ENCODE assay signal across 19 cellular contexts in the genomic region with DNA sequence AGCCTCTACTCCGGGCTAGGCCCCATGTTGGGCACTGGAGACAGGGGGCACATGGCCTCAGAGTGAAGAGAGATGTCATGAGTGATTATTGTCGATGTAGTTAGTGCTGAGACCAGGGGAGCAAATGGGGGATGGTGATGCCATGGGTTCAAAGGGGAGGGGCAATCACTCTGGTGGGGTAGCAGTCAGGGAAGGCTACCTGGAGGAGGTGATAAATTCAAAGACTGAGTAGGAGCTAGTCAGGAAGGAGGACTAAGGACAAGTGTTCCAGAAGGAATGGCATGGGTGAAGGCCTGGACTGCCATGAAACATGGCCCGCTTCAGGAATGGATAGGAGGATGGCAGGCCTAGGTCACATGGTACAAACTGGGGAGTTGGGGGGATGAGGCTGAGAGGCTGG. TPM values are rescaled to one million over a fixed set of nuclear protein-coding genes. Genes with fewer than 3 reads are reported as not detected.
DNase-seq lines count a peak whose midpoint lies in the region; ATAC-seq, FAIRE-seq and TF ChIP-seq lines count a peak whose summit lies in the region.
"Had no signal": no experiment of that assay in that cellular context is flagged by ENCODE, and none has a peak within 500 bp of the region (broad histone marks: within the 10 kb centered on the region; RNA-seq: fewer than 3 reads in every experiment).

No MANE protein-coding gene starts in this region.

- WGBS in HepG2 (ENCODE audit: low lambda C conversion rate): 96% methylated on average over 3 of the region's 3 CpGs
- WGBS in right lobe of liver (ENCODE audit: insufficient coverage, low coverage, low lambda C conversion rate, missing lambda C conversion rate): 100% methylated on average over 3 of the region's 3 CpGs

- TF ChIP-seq EP300 in HepG2 (IDR thresholded peaks at IDR 0.05; ENCODE audit: low read depth in 2 of 2, low read length in 2 of 2) (no peak), HepG2 (CRISPR knock-in tag; IDR thresholded peaks at IDR 0.05; ENCODE audit: borderline replicate concordance) (no peak)

- no peak overlapping the region; the same call in 1 of the 2 replicates for H3K9ac ChIP-seq in HepG2 (ENCODE audit: insufficient read depth, low read depth, low read length)
- no peak overlapping the region for H3K9ac ChIP-seq in astrocyte (ENCODE audit: low read length)
- H3K9ac ChIP-seq: BLaER1, GM23248 had no signal

- peaks cover 78% of the 10 kb centered on the region for H3K4me1 ChIP-seq in HepG2 (ENCODE audit: insufficient read depth, low read length)
- H3K4me1 ChIP-seq in right lobe of liver: peaks cover 0 to 5% (median 0%) of the 10 kb centered on the region in 4 donors
- peaks cover 23% of the 10 kb centered on the region for H3K4me1 ChIP-seq in astrocyte (ENCODE audit: insufficient read depth, low read length)

- no peak for TF ChIP-seq RAD21 in HepG2 (CRISPR knock-in tag; IDR thresholded peaks at IDR 0.05)

- H3K27me3 Mint-ChIP-seq in activated CD4-positive, alpha-beta T cell treated with anti-CD3 and anti-CD28 coated beads for 36 hours: no peaks in the 10 kb centered on the region
- H3K27me3 Mint-ChIP-seq in astrocyte (ENCODE audit: low read depth, unreplicated experiment): peaks cover 12% of the 10 kb centered on the region

- no peaks in the 10 kb centered on the region for H3K36me3 Mint-ChIP-seq in activated CD4-positive, alpha-beta T cell treated with anti-CD3 and anti-CD28 coated beads for 36 hours (ENCODE audit: low read depth)
- no peaks in the 10 kb centered on the region for H3K36me3 Mint-ChIP-seq in astrocyte (ENCODE audit: low read depth, unreplicated experiment)
- no peaks in the 10 kb centered on the region for H3K36me3 Mint-ChIP-seq in stimulated activated effector memory CD8-positive, alpha-beta T cell treated with anti-CD3 and anti-CD28 coated beads, Interleukin-12 subunit alpha, Interleukin-12 subunit beta, amount 100 ng/mL, for 72 hours

- no peak for ATAC-seq in activated CD4-positive, alpha-beta T cell treated with anti-CD3 and anti-CD28 coated beads for 36 hours
- ATAC-seq in HepG2 (no peak), right lobe of liver (no peak)
- ATAC-seq in stimulated activated effector memory CD8-positive, alpha-beta T cell treated with anti-CD3 and anti-CD28 coated beads, Interleukin-12 subunit alpha, Interleukin-12 subunit beta, amount 100 ng/mL, for 72 hours: no peak
- ATAC-seq: HCT116, PC-3 had no signal

- H3K9me3 Mint-ChIP-seq in activated CD4-positive, alpha-beta T cell treated with anti-CD3 and anti-CD28 coated beads for 36 hours (ENCODE audit: low read depth): no peaks in the 10 kb centered on the region
- H3K9me3 Mint-ChIP-seq in astrocyte (ENCODE audit: unreplicated experiment): peaks cover 5% of the 10 kb centered on the region
- H3K9me3 Mint-ChIP-seq in stimulated activated effector memory CD8-positive, alpha-beta T cell treated with anti-CD3 and anti-CD28 coated beads, Interleukin-12 subunit alpha, Interleukin-12 subunit beta, amount 100 ng/mL, for 72 hours: no peaks in the 10 kb centered on the region

- no peaks in the 10 kb centered on the region for H4K20me1 ChIP-seq in HepG2 (ENCODE audit: insufficient read depth, low read length)
- H4K20me1 ChIP-seq in astrocyte (ENCODE audit: insufficient read depth, low read length): no peaks in the 10 kb centered on the region
- H4K20me1 ChIP-seq: BLaER1 had no signal

- H3K9me3 ChIP-seq in HepG2 (ENCODE audit: low read length): no peaks in the 10 kb centered on the region
- H3K9me3 ChIP-seq in right lobe of liver: no peaks in the 10 kb centered on the region
- H3K9me3 ChIP-seq in astrocyte (ENCODE audit: insufficient read depth, low read depth, low read length): peaks cover 2% of the 10 kb centered on the region
- H3K9me3 ChIP-seq: BLaER1 had no signal

- no peak for DNase-seq in activated CD4-positive, alpha-beta T cell treated with anti-CD3 and anti-CD28 coated beads for 36 hours
- DNase-seq in activated CD4-positive, alpha-beta T cell treated with anti-CD3 and anti-CD28 coated beads, Interleukin-2, amount 50 U/mL, for 4 hours: no peak
- DNase-seq in HepG2 (ENCODE audit: low spot score) (no peak), right lobe of liver (no peak), astrocyte (ENCODE audit: low read depth) (no peak), urothelium cell line (ENCODE audit: low spot score) (no peak), GM13977 (ENCODE audit: low spot score) (no peak)
- DNase-seq in stimulated activated effector memory CD8-positive, alpha-beta T cell treated with anti-CD3 and anti-CD28 coated beads, Interleukin-12 subunit alpha, Interleukin-12 subunit beta, amount 100 ng/mL, for 72 hours (ENCODE audit: low spot score in 2 of 2): no peak
- DNase-seq: DMS 273 treated with DMSO at 0.1 percent for 48 hours, GDM1, GM23248, NCI-H1417 treated with DMSO at 0.1 percent for 48 hours, NCI-H2029 treated with DMSO at 0.1 percent for 48 hours, NCI-H2171 treated with DMSO at 0.1 percent for 48 hours, NCI-H748 treated with DMSO at 0.1 percent for 48 hours, PC-3 had no signal

- intact Hi-C loops in activated CD4-positive, alpha-beta T cell treated with anti-CD3 and anti-CD28 coated beads for 36 hours (cut with DNase I, micrococcal nuclease): no loop called here
- intact Hi-C loops in HepG2 (cut with micrococcal nuclease; ENCODE audit: unreplicated experiment) (no loop called here), right lobe of liver (cut with DNase I) (no loop called here)

- TF ChIP-seq POLR2A in HepG2 (IDR thresholded peaks at IDR 0.05; ENCODE audit: insufficient read depth in 1 of 2, low read depth in 2 of 2, low read length in 2 of 2) (no peak), right lobe of liver (IDR thresholded peaks at IDR 0.05) (no peak)

- H3K4me1 Mint-ChIP-seq in activated CD4-positive, alpha-beta T cell treated with anti-CD3 and anti-CD28 coated beads for 36 hours: peaks cover 38% of the 10 kb centered on the region
- peaks cover 8% of the 10 kb centered on the region for H3K4me1 Mint-ChIP-seq in astrocyte (ENCODE audit: low read depth, unreplicated experiment)
- H3K4me1 Mint-ChIP-seq in stimulated activated effector memory CD8-positive, alpha-beta T cell treated with anti-CD3 and anti-CD28 coated beads, Interleukin-12 subunit alpha, Interleukin-12 subunit beta, amount 100 ng/mL, for 72 hours: peaks cover 53% of the 10 kb centered on the region

- TF ChIP-seq CTCF in HepG2 (CRISPR knock-in tag; IDR thresholded peaks at IDR 0.05) (no peak), right lobe of liver (IDR thresholded peaks at IDR 0.05) (no peak), astrocyte (IDR thresholded peaks at IDR 0.05; ENCODE audit: insufficient read depth, low read depth, low read length) (no peak), GM13977 (IDR thresholded peaks at IDR 0.05; ENCODE audit: extremely low read depth, insufficient read depth, missing control alignments) (no peak)

- H3K27ac Mint-ChIP-seq in activated CD4-positive, alpha-beta T cell treated with anti-CD3 and anti-CD28 coated beads for 36 hours: peak overlapping the region; percentile 35
- H3K27ac Mint-ChIP-seq in astrocyte (ENCODE audit: unreplicated experiment): peak overlapping the region; percentile 34
- H3K27ac Mint-ChIP-seq in stimulated activated effector memory CD8-positive, alpha-beta T cell treated with anti-CD3 and anti-CD28 coated beads, Interleukin-12 subunit alpha, Interleukin-12 subunit beta, amount 100 ng/mL, for 72 hours: peak overlapping the region; percentile 26

- H2AFZ ChIP-seq in HepG2 (ENCODE audit: low read length) (no peak overlapping the region), astrocyte (ENCODE audit: low read depth, low read length) (no peak overlapping the region)
- H2AFZ ChIP-seq: GM23248 had no signal

- POLR2A ChIA-PET in activated CD4-positive, alpha-beta T cell treated with anti-CD3 and anti-CD28 coated beads for 36 hours (lab: Charles Lee): no interaction called here
- POLR2A ChIA-PET in HepG2 (lab: Yijun Ruan, JAX): interaction anchor here (0.5 to 2.9 kb wide), 9 partner anchors 9 to 137 kb away, joined by 3 to 61 read pairs (median 12); no protein-coding TSS in a partner anchor

- in situ Hi-C loops in HepG2 (cut with HindIII; ENCODE audit: extremely low pct_ligation_motif_present, low pct_unique_long_range_greater_than_20kb) (no loop called here), GM13977 (cut with MboI; ENCODE audit: low pct_unique_long_range_greater_than_20kb, low sequenced_read_pairs, unreplicated experiment) (no loop called here)

- BruUV-seq in HepG2 (replicated peaks; lab: Mats Ljungman, UMichigan): no TSS peak

- no peak for FAIRE-seq in HepG2 (lab: Jason Lieb, UNC)
- FAIRE-seq in astrocyte (lab: Jason Lieb, UNC): no peak
- no peak for FAIRE-seq in urothelium cell line (lab: Jason Lieb, UNC)

- H3K36me3 ChIP-seq in HepG2 (replicated peaks in 1 of 2; ENCODE audit: control insufficient read depth in 1 of 2, insufficient read depth in 2 of 2, low read length in 2 of 2) (no peaks in the 10 kb centered on the region), right lobe of liver (no peaks in the 10 kb centered on the region), astrocyte (ENCODE audit: insufficient read depth, low read length) (no peaks in the 10 kb centered on the region)
- H3K36me3 ChIP-seq: BLaER1 had no signal

- no peaks in the 10 kb centered on the region for H3K27me3 ChIP-seq in HepG2 (ENCODE audit: control insufficient read depth in 1 of 2, insufficient read depth in 2 of 2, low read length in 2 of 2)
- H3K27me3 ChIP-seq in right lobe of liver: no peaks in the 10 kb centered on the region
- H3K27me3 ChIP-seq in astrocyte (ENCODE audit: insufficient read depth, low read length): no peaks in the 10 kb centered on the region
- H3K27me3 ChIP-seq: BLaER1 had no signal

- H3K4me3 ChIP-seq in HepG2 (replicated peaks in 1 of 3; ENCODE audit: insufficient read depth in 1 of 3, low read depth in 2 of 3, low read length in 3 of 3) (no peak overlapping the region), right lobe of liver (no peak overlapping the region), astrocyte (ENCODE audit: insufficient read depth, low read depth, low read length) (no peak overlapping the region)
- H3K4me3 ChIP-seq: BLaER1, GM23248 had no signal

- H3K27ac ChIP-seq in HepG2 (ENCODE audit: extremely low read length, insufficient read depth, low read length): no peak overlapping the region
- H3K27ac ChIP-seq in right lobe of liver: no peak overlapping the region
- no peak overlapping the region for H3K27ac ChIP-seq in astrocyte (ENCODE audit: low read depth, low read length)
- H3K27ac ChIP-seq: BLaER1, GM23248 had no signal

- no peak overlapping the region for H3K4me3 Mint-ChIP-seq in activated CD4-positive, alpha-beta T cell treated with anti-CD3 and anti-CD28 coated beads for 36 hours
- no peak overlapping the region for H3K4me3 Mint-ChIP-seq in astrocyte (ENCODE audit: unreplicated experiment)
- no peak overlapping the region for H3K4me3 Mint-ChIP-seq in stimulated activated effector memory CD8-positive, alpha-beta T cell treated with anti-CD3 and anti-CD28 coated beads, Interleukin-12 subunit alpha, Interleukin-12 subunit beta, amount 100 ng/mL, for 72 hours

- peak overlapping the region; percentile 67; the same call in 1 of the 2 replicates for H3K4me2 ChIP-seq in HepG2 (ENCODE audit: low read depth, low read length)
- H3K4me2 ChIP-seq in astrocyte (ENCODE audit: low read length): no peak overlapping the region

- CTCF ChIA-PET in activated CD4-positive, alpha-beta T cell treated with anti-CD3 and anti-CD28 coated beads for 36 hours (lab: Charles Lee): interaction anchor here (0.7 kb wide), 1 partner anchor 9 kb away, joined by 3 read pairs; no protein-coding TSS in a partner anchor
- CTCF ChIA-PET in HepG2 (lab: Yijun Ruan, JAX; ENCODE audit: low intra/inter-chr PET ratio, low total read pairs): no interaction called here

- H3K79me2 ChIP-seq in HepG2 (ENCODE audit: insufficient read depth, low read length): peaks cover 9% of the 10 kb centered on the region
- no peaks in the 10 kb centered on the region for H3K79me2 ChIP-seq in astrocyte (ENCODE audit: insufficient read depth, low read length)

RNA-seq across cellular contexts. Expression of a gene that starts 41.6 kb away (rescaled TPM):
- total RNA-seq in activated CD4-positive, alpha-beta T cell treated with anti-CD3 and anti-CD28 coated beads for 36 hours: not detected
- total RNA-seq in HepG2 (2016; rRNA removed; fragmentation: Illumina TruSeq; extraction: Trizol) (not detected in 2 replicates), right lobe of liver (not detected), astrocyte (0.41 TPM in 1 of 2 replicates, not detected in the other)
- total RNA-seq in HepG2 (2016; cell fraction: cytosol; rRNA removed; fragmentation: Illumina TruSeq; extraction: Trizol; ENCODE audit: low read depth): not detected in 2 replicates
- total RNA-seq in HepG2 (2016; cell fraction: insoluble cytoplasmic fraction; rRNA removed; fragmentation: Illumina TruSeq; extraction: Trizol): not detected in 2 replicates
- total RNA-seq in HepG2 (2016; cell fraction: membrane; rRNA removed; fragmentation: Illumina TruSeq; extraction: Trizol): not detected in 2 replicates
- total RNA-seq in HepG2 (2016; cell fraction: nucleus; rRNA removed; fragmentation: Illumina TruSeq; extraction: Trizol): not detected in 2 replicates
- polyA plus RNA-seq in HepG2 (2011; rRNA removed): not detected in 2 replicates
- not detected in 2 replicates for polyA plus RNA-seq in HepG2 (2011; cell fraction: cytosol; rRNA removed)
- polyA plus RNA-seq in HepG2 (2011; cell fraction: nucleus; rRNA removed): 0.10 TPM in 1 of 2 replicates, not detected in the other
- not detected in 2 replicates for polyA plus RNA-seq in HepG2 (2012)
- polyA plus RNA-seq in HepG2 (2016; cell fraction: cytosol; fragmentation: Illumina TruSeq; extraction: Trizol; ENCODE audit: low read depth): not detected in 2 replicates
- polyA plus RNA-seq in HepG2 (2016; cell fraction: insoluble cytoplasmic fraction; fragmentation: Illumina TruSeq; extraction: Trizol; ENCODE audit: low read depth): not detected in 2 replicates
- polyA plus RNA-seq in HepG2 (2016; cell fraction: membrane; fragmentation: Illumina TruSeq; extraction: Trizol; ENCODE audit: low read depth): not detected in 2 replicates
- polyA plus RNA-seq in HepG2 (2016; cell fraction: nucleus; fragmentation: Illumina TruSeq; extraction: Trizol; ENCODE audit: insufficient read depth, low read depth): not detected in 2 replicates
- polyA minus RNA-seq in HepG2 (2011; rRNA and poly(A)+ RNA removed; ENCODE audit: low replicate concordance): not detected in 2 replicates
- polyA minus RNA-seq in HepG2 (2011; cell fraction: cytosol; rRNA and poly(A)+ RNA removed): not detected in 2 replicates
- polyA minus RNA-seq in HepG2 (2011; cell fraction: nucleus; rRNA and poly(A)+ RNA removed): not detected in 2 replicates
- total RNA-seq: A172, PC-3 had no signal

RNA-seq across cellular contexts. Expression of a gene that starts 46.7 kb away (rescaled TPM):
- total RNA-seq in activated CD4-positive, alpha-beta T cell treated with anti-CD3 and anti-CD28 coated beads for 36 hours: 10 to 100 TPM; 50.1 to 69.2 TPM
- total RNA-seq in HepG2 (2016; rRNA removed; fragmentation: Illumina TruSeq; extraction: Trizol): 51.0 and 53.8 TPM in 2 replicates
- 18.8 and 21.6 TPM in 2 replicates for total RNA-seq in HepG2 (2016; cell fraction: cytosol; rRNA removed; fragmentation: Illumina TruSeq; extraction: Trizol; ENCODE audit: low read depth)
- total RNA-seq in HepG2 (2016; cell fraction: insoluble cytoplasmic fraction; rRNA removed; fragmentation: Illumina TruSeq; extraction: Trizol): 51.4 and 52.7 TPM in 2 replicates
- 27.5 and 28.2 TPM in 2 replicates for total RNA-seq in HepG2 (2016; cell fraction: membrane; rRNA removed; fragmentation: Illumina TruSeq; extraction: Trizol)
- 24.5 and 26.0 TPM in 2 replicates for total RNA-seq in HepG2 (2016; cell fraction: nucleus; rRNA removed; fragmentation: Illumina TruSeq; extraction: Trizol)
- polyA plus RNA-seq in HepG2 (2011; rRNA removed): 49.1 and 52.7 TPM in 2 replicates
- polyA plus RNA-seq in HepG2 (2011; cell fraction: cytosol; rRNA removed): 51.6 and 54.5 TPM in 2 replicates
- polyA plus RNA-seq in HepG2 (2011; cell fraction: nucleus; rRNA removed): 33.4 and 35.2 TPM in 2 replicates
- 25.7 and 35.9 TPM in 2 replicates for polyA plus RNA-seq in HepG2 (2012)
- polyA plus RNA-seq in HepG2 (2016; cell fraction: cytosol; fragmentation: Illumina TruSeq; extraction: Trizol; ENCODE audit: low read depth): 25.5 and 33.2 TPM in 2 replicates
- 70.9 and 81.2 TPM in 2 replicates for polyA plus RNA-seq in HepG2 (2016; cell fraction: insoluble cytoplasmic fraction; fragmentation: Illumina TruSeq; extraction: Trizol; ENCODE audit: low read depth)
- 24.8 and 34.0 TPM in 2 replicates for polyA plus RNA-seq in HepG2 (2016; cell fraction: membrane; fragmentation: Illumina TruSeq; extraction: Trizol; ENCODE audit: low read depth)
- 54.6 and 61.5 TPM in 2 replicates for polyA plus RNA-seq in HepG2 (2016; cell fraction: nucleus; fragmentation: Illumina TruSeq; extraction: Trizol; ENCODE audit: insufficient read depth, low read depth)
- polyA minus RNA-seq in HepG2 (2011; rRNA and poly(A)+ RNA removed; ENCODE audit: low replicate concordance): 26.8 and 119 TPM in 2 replicates
- 14.8 and 17.0 TPM in 2 replicates for polyA minus RNA-seq in HepG2 (2011; cell fraction: cytosol; rRNA and poly(A)+ RNA removed)
- polyA minus RNA-seq in HepG2 (2011; cell fraction: nucleus; rRNA and poly(A)+ RNA removed): 15.9 and 18.4 TPM in 2 replicates
- total RNA-seq in right lobe of liver: 10 to 100 TPM; 15.6 to 28.3 (median 20.7) TPM
- 54.0 and 55.1 TPM in 2 replicates for total RNA-seq in astrocyte
